2 cellular contexts compared by ENCODE assay signal in genomic region chr11:9927670-9928069, GRCh38.
TF ChIP-seq lines count a peak whose summit lies in the region.

No MANE protein-coding gene starts in this region.

TF ChIP-seq in HepG2, 621 proteins besides CTCF, POLR2A, EP300 and RAD21:
- no peak for TF ChIP-seq ZKSCAN8 (CRISPR knock-in tag; IDR thresholded peaks at IDR 0.05; ENCODE audit: borderline replicate concordance)
- TF ChIP-seq NR1H2 (CRISPR knock-in tag; IDR thresholded peaks at IDR 0.05; ENCODE audit: borderline replicate concordance, low read depth), result no peak
- no peak for TF ChIP-seq ZNF672 (CRISPR knock-in tag; IDR thresholded peaks at IDR 0.05)
- TF ChIP-seq ZBTB14 (CRISPR knock-in tag; IDR thresholded peaks at IDR 0.05), result no peak
- TF ChIP-seq ZNF235 (CRISPR knock-in tag; IDR thresholded peaks at IDR 0.05; ENCODE audit: borderline replicate concordance), result no peak
- no peak for TF ChIP-seq FOSL2 (CRISPR knock-in tag; IDR thresholded peaks at IDR 0.05)
- TF ChIP-seq NCOA1 (CRISPR knock-in tag; IDR thresholded peaks at IDR 0.05), result no peak
- no peak for TF ChIP-seq RCOR2 (CRISPR knock-in tag; IDR thresholded peaks at IDR 0.05)
- TF ChIP-seq BCL6 (CRISPR knock-in tag; IDR thresholded peaks at IDR 0.05), result no peak
- TF ChIP-seq FOXA3 (CRISPR knock-in tag; IDR thresholded peaks at IDR 0.05), result peak; percentile 37; the same call in 1 of the 2 replicates
- TF ChIP-seq CEBPG (CRISPR knock-in tag; IDR thresholded peaks at IDR 0.05), result peak; percentile 50; the same call in 1 of the 2 replicates
- TF ChIP-seq ATF7 (IDR thresholded peaks at IDR 0.05), result 0 out of 2 replicates have a peak, but pooled peaks have one; percentile 20
- TF ChIP-seq ATF7 (CRISPR knock-in tag; IDR thresholded peaks at IDR 0.05), result no peak
- peak; percentile 32; the same call in 1 of the 2 replicates for TF ChIP-seq GATAD2A (CRISPR knock-in tag; IDR thresholded peaks at IDR 0.05)
- TF ChIP-seq CEBPB (IDR thresholded peaks at IDR 0.05; ENCODE audit: borderline replicate concordance, low read depth, low read length), result peak; percentile 8; the same call in 1 of the 2 replicates
- no peak for TF ChIP-seq BHLHE40 (IDR thresholded peaks at IDR 0.05; ENCODE audit: low read length)
- TF ChIP-seq ARNT2 (CRISPR knock-in tag; IDR thresholded peaks at IDR 0.05; ENCODE audit: low read depth), result no peak
- no peak for TF ChIP-seq HNRNPH1 (optimal IDR thresholded peaks at IDR 0.05; ENCODE audit: low read depth, low read length)
- TF ChIP-seq ATF4 (CRISPR knock-in tag; IDR thresholded peaks at IDR 0.05), result peak in 1 of 2 experiments; percentile 63; a peak in 1 of 4 replicates
- no peak for TF ChIP-seq THYN1 (CRISPR knock-in tag; IDR thresholded peaks at IDR 0.05; ENCODE audit: borderline replicate concordance, low read depth)
- no peak for TF ChIP-seq FOXP1 (IDR thresholded peaks at IDR 0.05)
- TF ChIP-seq FOXP1 (CRISPR knock-in tag; IDR thresholded peaks at IDR 0.05), result peak; percentile 33; the same call in 1 of the 2 replicates
- TF ChIP-seq ZNF7 (CRISPR knock-in tag; IDR thresholded peaks at IDR 0.05), result peak; percentile 97
- no peak for TF ChIP-seq SP1 (IDR thresholded peaks at IDR 0.05)
- no peak for TF ChIP-seq SP1 (CRISPR knock-in tag; IDR thresholded peaks at IDR 0.05)
- TF ChIP-seq ZNF549 (CRISPR knock-in tag; IDR thresholded peaks at IDR 0.05), result no peak
- TF ChIP-seq RXRA (CRISPR knock-in tag; IDR thresholded peaks at IDR 0.05), result no peak
TF ChIP-seq in HepG2: peak in this region for 8.

TF ChIP-seq in K562, 482 proteins besides CTCF, POLR2A, EP300 and RAD21:
- TF ChIP-seq ATF3 (IDR thresholded peaks at IDR 0.05) (0 out of 2 replicates have a peak, but pooled peaks have one; percentile 15), ATF3 (CRISPR knock-in tag; conservative IDR thresholded peaks at IDR 0.05) (no peak), GTF2A2 (tag; IDR thresholded peaks at IDR 0.05) (no peak)
